Comparison of ENCODE assay signal across 8 cellular contexts in genomic region chr2:64227603-64228125, GRCh38.
A peak's percentile ranks its signal among the peaks of the same experiment; 100 is the strongest.
DNase-seq lines count a peak whose midpoint lies in the region; ATAC-seq and TF ChIP-seq lines count a peak whose summit lies in the region.

No MANE protein-coding gene starts in this region.

- peaks cover 5% of the 10 kb centered on the region for H3K36me3 Mint-ChIP-seq in activated CD8-positive, alpha-beta memory T cell treated with anti-CD3 and anti-CD28 coated beads, Interleukin-2, amount 10 ng/mL, durations not matched to agents 7 days and 5 days

- peak overlapping the region; percentile 67 for H3K9ac ChIP-seq in adipocyte (ENCODE audit: low read length)

- DNase-seq in activated CD8-positive, alpha-beta memory T cell treated with anti-CD3 and anti-CD28 coated beads, Interleukin-2, amount 10 ng/mL, durations not matched to agents 7 days and 5 days, result no peak
- DNase-seq in activated CD8-positive, alpha-beta memory T cell treated with anti-CD3 and anti-CD28 coated beads for 24 hours, result no peak
- DNase-seq in adipocyte (ENCODE audit: low read depth) (no peak), right lobe of liver (no peak), tibial artery (no peak), NCI-H510A (lab: John Stamatoyannopoulos, UW) (no peak), NCI-H2171 (lab: John Stamatoyannopoulos, UW) (no peak), dermis blood vessel endothelial cell (no peak)

- H3K27me3 ChIP-seq in adipocyte (replicated peaks; ENCODE audit: control insufficient read depth, insufficient read depth, low read length) (peaks cover 8% of the 10 kb centered on the region), right lobe of liver (no peaks in the 10 kb centered on the region), tibial artery (no peaks in the 10 kb centered on the region)

- WGBS in right lobe of liver (ENCODE audit: insufficient coverage, low coverage, low lambda C conversion rate, missing lambda C conversion rate), result 3% methylated on average over 7 of the region's 7 CpGs

- H3K4me1 ChIP-seq in adipocyte (ENCODE audit: control insufficient read depth, insufficient read depth, low read length), result peaks cover 16% of the 10 kb centered on the region
- peaks cover 0 to 7% (median under 1%) of the 10 kb centered on the region in 4 donors for H3K4me1 ChIP-seq in right lobe of liver
- peaks cover 0 to 19% (median 5%) of the 10 kb centered on the region in 4 donors for H3K4me1 ChIP-seq in tibial artery

- H3K4me3 ChIP-seq in adipocyte (ENCODE audit: low read length) (peak overlapping the region; percentile 80), right lobe of liver (peak overlapping the region; percentile 33 to 54 (median 48)), tibial artery (peak overlapping the region; percentile 49 to 60)

- H3K27ac ChIP-seq in right lobe of liver (peak overlapping the region; percentile 53 to 69 (median 64)), tibial artery (peak overlapping the region; percentile 41 to 60)

- H3K9me3 ChIP-seq in adipocyte (ENCODE audit: control insufficient read depth, low read length) (no peaks in the 10 kb centered on the region), right lobe of liver (no peaks in the 10 kb centered on the region), tibial artery (no peaks in the 10 kb centered on the region)

- H3K36me3 ChIP-seq in adipocyte (ENCODE audit: control insufficient read depth, insufficient read depth, low read length, severe bottlenecking) (no peaks in the 10 kb centered on the region), right lobe of liver (no peaks in the 10 kb centered on the region), tibial artery (no peaks in the 10 kb centered on the region)

- intact Hi-C loops in right lobe of liver (cut with DNase I), result no loop called here
- intact Hi-C loops in tibial artery (cut with DNase I; ENCODE audit: low total_unique reads), result no loop called here

- no peak for ATAC-seq in activated CD8-positive, alpha-beta memory T cell treated with anti-CD3 and anti-CD28 coated beads, Interleukin-2, amount 10 ng/mL, durations not matched to agents 7 days and 5 days
- no peak for ATAC-seq in right lobe of liver

- TF ChIP-seq CTCF in right lobe of liver (IDR thresholded peaks at IDR 0.05), result no peak
- TF ChIP-seq CTCF in tibial artery (IDR thresholded peaks at IDR 0.05), result no peak

- peak overlapping the region; percentile 83 for H3K27ac Mint-ChIP-seq in activated CD8-positive, alpha-beta memory T cell treated with anti-CD3 and anti-CD28 coated beads, Interleukin-2, amount 10 ng/mL, durations not matched to agents 7 days and 5 days

- peak overlapping the region; percentile 80 for H3K4me3 Mint-ChIP-seq in activated CD8-positive, alpha-beta memory T cell treated with anti-CD3 and anti-CD28 coated beads, Interleukin-2, amount 10 ng/mL, durations not matched to agents 7 days and 5 days

- H3K27me3 Mint-ChIP-seq in activated CD8-positive, alpha-beta memory T cell treated with anti-CD3 and anti-CD28 coated beads, Interleukin-2, amount 10 ng/mL, durations not matched to agents 7 days and 5 days, result peaks cover 15% of the 10 kb centered on the region

- CTCF ChIA-PET in activated CD8-positive, alpha-beta memory T cell treated with anti-CD3 and anti-CD28 coated beads, Interleukin-2, amount 10 ng/mL, durations not matched to agents 7 days and 5 days (lab: Charles Lee), result interaction anchor here (0.8 to 1.9 kb wide), 6 partner anchors 11 to 178 kb away, joined by 3 to 9 read pairs (median 3); no protein-coding TSS in a partner anchor

- H3K9me3 Mint-ChIP-seq in activated CD8-positive, alpha-beta memory T cell treated with anti-CD3 and anti-CD28 coated beads, Interleukin-2, amount 10 ng/mL, durations not matched to agents 7 days and 5 days (ENCODE audit: low read depth), result no peaks in the 10 kb centered on the region

- peaks cover 29% of the 10 kb centered on the region for H3K4me1 Mint-ChIP-seq in activated CD8-positive, alpha-beta memory T cell treated with anti-CD3 and anti-CD28 coated beads, Interleukin-2, amount 10 ng/mL, durations not matched to agents 7 days and 5 days

- no peak for TF ChIP-seq POLR2A in right lobe of liver (IDR thresholded peaks at IDR 0.05)
